ENCODE assay signal across 8 cellular contexts in the genomic region with DNA sequence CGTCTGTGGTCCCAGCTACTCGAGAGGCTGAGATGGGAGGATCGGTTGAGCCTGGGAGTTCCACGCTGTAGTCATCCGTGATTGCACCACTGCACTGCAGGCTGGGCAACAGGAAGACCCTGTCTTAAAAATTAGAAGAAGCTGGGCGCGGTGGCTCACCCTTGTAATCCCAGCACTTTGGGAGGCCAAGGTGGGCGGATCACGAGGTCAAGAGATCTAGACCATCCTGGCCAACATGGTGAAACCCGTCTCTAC. TPM values are rescaled to one million over a fixed set of nuclear protein-coding genes. Genes with fewer than 3 reads are reported as not detected.
DNase-seq lines count a peak whose midpoint lies in the region; ATAC-seq and TF ChIP-seq lines count a peak whose summit lies in the region.
"Not testable (repeated sequence)": the region's sequence is repeated elsewhere in the genome, so short reads cannot be mapped to it uniquely, and the experiment has no call there.

No MANE protein-coding gene starts in this region.

- H3K9ac ChIP-seq in mucosa of rectum (ENCODE audit: low read depth in 1 of 2, low read length in 2 of 2), result peak overlapping the region; percentile 70 to 78

- intact Hi-C loops in activated T-helper 2 cell treated with anti-CD3 and anti-CD28 coated beads, Interferon-gamma antibody, Interleukin-2, Interleukin-4, amounts not matched to agents 10 μg/mL and 5 μg/mL and 100 μg/mL, durations not matched to agents 14 hours and 24 hours and 36 hours (cut with micrococcal nuclease), result loop anchor here (1.0 to 5.0 kb wide), 3 partner anchors 43 to 235 kb away; partner anchors contain the start of gene HLA-E
- intact Hi-C loops in dendritic cell treated with granulocyte-macrophage colony-stimulating factor and Interleukin-4, amounts not matched to agents 40 ng/mL and 50 ng/mL, for 4 days (cut with micrococcal nuclease), result loop anchor here (1.0 to 10.0 kb wide), 3 partner anchors 21 to 237 kb away; partner anchors contain the start of genes FLOT1 and HLA-E
- intact Hi-C loops in left cardiac atrium (cut with DNase I), result loop anchor here in 1 of 2 donors (2.0 to 10.0 kb wide), 2 partner anchors 43 to 97 kb away; partner anchors contain the start of gene ATAT1

- H3K9me3 ChIP-seq in HEK293 (ENCODE audit: control insufficient read depth, insufficient read depth, low read depth, low read length); mucosa of rectum (ENCODE audit: control insufficient read depth in 2 of 2, low read length in 2 of 2): not testable (repeated sequence)

- CTCF ChIA-PET in AG04449 (lab: Yijun Ruan, JAX) (interaction anchor here (0.6 to 18.8 kb wide), 38 partner anchors 11 to 366 kb away, joined by 3 to 504 read pairs (median 5); partner anchors contain the start of genes ATAT1, DHX16, FLOT1 and MRPS18B), HEK293 (lab: Yijun Ruan, JAX) (interaction anchor here (0.6 to 18.7 kb wide), 48 partner anchors 9 to 366 kb away, joined by 3 to 692 read pairs (median 5); partner anchors contain the start of genes DHX16, MRPS18B, NRM and PPP1R10), RWPE1 (lab: Yijun Ruan, JAX) (interaction anchor here (0.6 to 3.3 kb wide), 16 partner anchors 8 to 375 kb away, joined by 3 to 31 read pairs (median 5); partner anchors contain the start of gene DHX16)

- not testable (repeated sequence) for H3K27me3 ChIP-seq in mucosa of rectum (ENCODE audit: control insufficient read depth in 2 of 2, insufficient read depth in 2 of 2, low read length in 2 of 2)

- H3K4me3 ChIP-seq in AG04449 (ENCODE audit: low read depth, low read length), result peak overlapping the region; percentile 97
- peak overlapping the region; percentile 87 for H3K4me3 ChIP-seq in HEK293 (ENCODE audit: low read depth, low read length)
- peak overlapping the region; percentile 80 to 81 for H3K4me3 ChIP-seq in mucosa of rectum (ENCODE audit: low read length in 2 of 2)
- peak overlapping the region; percentile 70 to 91 (median 81) for H3K4me3 ChIP-seq in skin epidermis

- not testable (repeated sequence) for H3K27me3 Mint-ChIP-seq in activated T-helper 2 cell treated with anti-CD3 and anti-CD28 coated beads, Interferon-gamma antibody, Interleukin-2, Interleukin-4, amounts not matched to agents 10 μg/mL and 5 μg/mL and 100 μg/mL, durations not matched to agents 14 hours and 24 hours and 36 hours (ENCODE audit: low read depth); dendritic cell treated with granulocyte-macrophage colony-stimulating factor and Interleukin-4, amounts not matched to agents 40 ng/mL and 50 ng/mL, for 4 days

- peaks cover 43% of the 10 kb centered on the region for H3K4me1 Mint-ChIP-seq in activated T-helper 2 cell treated with anti-CD3 and anti-CD28 coated beads, Interferon-gamma antibody, Interleukin-2, Interleukin-4, amounts not matched to agents 10 μg/mL and 5 μg/mL and 100 μg/mL, durations not matched to agents 14 hours and 24 hours and 36 hours (ENCODE audit: low read depth)
- H3K4me1 Mint-ChIP-seq in dendritic cell treated with granulocyte-macrophage colony-stimulating factor and Interleukin-4, amounts not matched to agents 40 ng/mL and 50 ng/mL, for 4 days (ENCODE audit: low read depth), result peaks cover 54% of the 10 kb centered on the region

- peak overlapping the region; percentile 93 for H3K4me3 Mint-ChIP-seq in activated T-helper 2 cell treated with anti-CD3 and anti-CD28 coated beads, Interferon-gamma antibody, Interleukin-2, Interleukin-4, amounts not matched to agents 10 μg/mL and 5 μg/mL and 100 μg/mL, durations not matched to agents 14 hours and 24 hours and 36 hours (ENCODE audit: low read depth)
- peak overlapping the region; percentile 87 for H3K4me3 Mint-ChIP-seq in dendritic cell treated with granulocyte-macrophage colony-stimulating factor and Interleukin-4, amounts not matched to agents 40 ng/mL and 50 ng/mL, for 4 days

- ATAC-seq in left cardiac atrium, result not testable (repeated sequence)

- H3K27ac ChIP-seq in HEK293 (ENCODE audit: extremely low read depth, low read depth, low read length) (peak overlapping the region; percentile 93), RWPE1 (peak overlapping the region; percentile 99), mucosa of rectum (ENCODE audit: low read depth in 2 of 2, low read length in 2 of 2) (peak overlapping the region; percentile 92 to 95), skin epidermis (peak overlapping the region; percentile 31 to 99 (median 95))

- peaks cover 71% of the 10 kb centered on the region for H3K36me3 Mint-ChIP-seq in activated T-helper 2 cell treated with anti-CD3 and anti-CD28 coated beads, Interferon-gamma antibody, Interleukin-2, Interleukin-4, amounts not matched to agents 10 μg/mL and 5 μg/mL and 100 μg/mL, durations not matched to agents 14 hours and 24 hours and 36 hours (ENCODE audit: low read depth)
- peaks cover 75% of the 10 kb centered on the region for H3K36me3 Mint-ChIP-seq in dendritic cell treated with granulocyte-macrophage colony-stimulating factor and Interleukin-4, amounts not matched to agents 40 ng/mL and 50 ng/mL, for 4 days (ENCODE audit: low read depth)

- DNase-seq in AG04449 (ENCODE audit: low read depth, low spot score); RWPE1 (ENCODE audit: low spot score); activated T-helper 2 cell treated with anti-CD3 and anti-CD28 coated beads, Interferon-gamma antibody, Interleukin-2, Interleukin-4, amounts not matched to agents 10 μg/mL and 5 μg/mL and 100 μg/mL, durations not matched to agents 14 hours and 24 hours and 36 hours (ENCODE audit: low spot score): not testable (repeated sequence)
- DNase-seq in left cardiac atrium, result peak; percentile 63

- H3K9me3 Mint-ChIP-seq in activated T-helper 2 cell treated with anti-CD3 and anti-CD28 coated beads, Interferon-gamma antibody, Interleukin-2, Interleukin-4, amounts not matched to agents 10 μg/mL and 5 μg/mL and 100 μg/mL, durations not matched to agents 14 hours and 24 hours and 36 hours; dendritic cell treated with granulocyte-macrophage colony-stimulating factor and Interleukin-4, amounts not matched to agents 40 ng/mL and 50 ng/mL, for 4 days: not testable (repeated sequence)

- H3K4me1 ChIP-seq in HEK293 (ENCODE audit: control insufficient read depth, insufficient read depth, low read length), result not testable (repeated sequence)
- H3K4me1 ChIP-seq in mucosa of rectum (ENCODE audit: control insufficient read depth in 2 of 2, insufficient read depth in 2 of 2, low read length in 2 of 2), result peaks cover 15 to 23% of the 10 kb centered on the region in 2 donors

- H3K27ac Mint-ChIP-seq in activated T-helper 2 cell treated with anti-CD3 and anti-CD28 coated beads, Interferon-gamma antibody, Interleukin-2, Interleukin-4, amounts not matched to agents 10 μg/mL and 5 μg/mL and 100 μg/mL, durations not matched to agents 14 hours and 24 hours and 36 hours, result peak overlapping the region; percentile 97
- H3K27ac Mint-ChIP-seq in dendritic cell treated with granulocyte-macrophage colony-stimulating factor and Interleukin-4, amounts not matched to agents 40 ng/mL and 50 ng/mL, for 4 days, result peak overlapping the region; percentile 98

- H3K36me3 ChIP-seq in HEK293 (ENCODE audit: control insufficient read depth in 2 of 2, insufficient read depth in 1 of 2, low read length in 2 of 2) (peaks cover 15 to 44% of the 10 kb centered on the region in 2 experiments), mucosa of rectum (ENCODE audit: control insufficient read depth in 2 of 2, insufficient read depth in 2 of 2, low read length in 2 of 2) (peaks cover 31 to 42% of the 10 kb centered on the region in 2 donors)

- POLR2A ChIA-PET in AG04449 (lab: Yijun Ruan, JAX), result interaction anchor here (0.6 to 3.6 kb wide), 20 partner anchors 9 to 160 kb away, joined by 3 to 24 read pairs (median 6); partner anchors contain the start of genes DHX16, FLOT1, IER3 and NRM
- POLR2A ChIA-PET in HEK293 (lab: Yijun Ruan, JAX), result interaction anchor here (0.6 to 10.1 kb wide), 19 partner anchors 9 to 162 kb away, joined by 3 to 235 read pairs (median 6); partner anchors contain the start of genes DHX16, FLOT1 and NRM
- POLR2A ChIA-PET in RWPE1 (lab: Yijun Ruan, JAX; ENCODE audit: low non-redundant PET), result interaction anchor here (0.8 to 1.4 kb wide), 3 partner anchors 31 to 49 kb away, joined by 3 to 4 read pairs (median 3); partner anchors contain the start of genes DHX16 and NRM

- not testable (repeated sequence) for TF ChIP-seq CTCF in AG04449 (IDR thresholded peaks at IDR 0.05; ENCODE audit: insufficient read depth, low read length, missing control alignments); HEK293 (tag by site-specific recombination; IDR thresholded peaks at IDR 0.05); RWPE1 (conservative IDR thresholded peaks at IDR 0.05; ENCODE audit: low read depth)

RNA-seq across cellular contexts. Expression of gene TUBB, which starts 1.8 kb away (rescaled TPM):
- total RNA-seq in activated T-helper 2 cell treated with anti-CD3 and anti-CD28 coated beads, Interferon-gamma antibody, Interleukin-2, Interleukin-4, amounts not matched to agents 10 μg/mL and 5 μg/mL and 100 μg/mL, durations not matched to agents 14 hours and 24 hours and 36 hours, result 1,115 and 1,128 TPM in 2 replicates
- total RNA-seq in left cardiac atrium, result 100 to 1,000 TPM; 276 to 303 TPM

RNA-seq across cellular contexts. Expression of gene MDC1, which starts 4.9 kb away (rescaled TPM):
- total RNA-seq in activated T-helper 2 cell treated with anti-CD3 and anti-CD28 coated beads, Interferon-gamma antibody, Interleukin-2, Interleukin-4, amounts not matched to agents 10 μg/mL and 5 μg/mL and 100 μg/mL, durations not matched to agents 14 hours and 24 hours and 36 hours, result 88.3 and 96.6 TPM in 2 replicates
- 10 to 100 TPM; 19.1 to 25.6 TPM for total RNA-seq in left cardiac atrium

RNA-seq across cellular contexts. Expression of gene FLOT1, which starts 20.5 kb away (rescaled TPM):
- total RNA-seq in activated T-helper 2 cell treated with anti-CD3 and anti-CD28 coated beads, Interferon-gamma antibody, Interleukin-2, Interleukin-4, amounts not matched to agents 10 μg/mL and 5 μg/mL and 100 μg/mL, durations not matched to agents 14 hours and 24 hours and 36 hours, result 201 and 214 TPM in 2 replicates
- 100 to 1,000 TPM; 170 to 179 TPM for total RNA-seq in left cardiac atrium

RNA-seq across cellular contexts. Expression of gene IER3, which starts 22.4 kb away (rescaled TPM):
- 185 and 190 TPM in 2 replicates for total RNA-seq in activated T-helper 2 cell treated with anti-CD3 and anti-CD28 coated beads, Interferon-gamma antibody, Interleukin-2, Interleukin-4, amounts not matched to agents 10 μg/mL and 5 μg/mL and 100 μg/mL, durations not matched to agents 14 hours and 24 hours and 36 hours
- total RNA-seq in left cardiac atrium, result 10 to 100 TPM; 23.0 to 81.5 TPM

RNA-seq across cellular contexts. Expression of gene NRM, which starts 31.2 kb away (rescaled TPM):
- 23.1 and 24.2 TPM in 2 replicates for total RNA-seq in activated T-helper 2 cell treated with anti-CD3 and anti-CD28 coated beads, Interferon-gamma antibody, Interleukin-2, Interleukin-4, amounts not matched to agents 10 μg/mL and 5 μg/mL and 100 μg/mL, durations not matched to agents 14 hours and 24 hours and 36 hours
- total RNA-seq in left cardiac atrium, result 1 to 10 TPM; 5.3 to 6.3 TPM
